11 cellular contexts compared by ENCODE assay signal in genomic region chr4:54400802-54401201, GRCh38.
A peak's percentile ranks its signal among the peaks of the same experiment; 100 is the strongest.
DNase-seq lines count a peak whose midpoint lies in the region; ATAC-seq lines count a peak whose summit lies in the region.
"Had no signal": no experiment of that assay in that cellular context is flagged by ENCODE, and none has a peak within 500 bp of the region (broad histone marks: within the 10 kb centered on the region; RNA-seq: fewer than 3 reads in every experiment).

No MANE protein-coding gene starts in this region.

- DNase-seq in NCI-H748 (lab: John Stamatoyannopoulos, UW; ENCODE audit: unreplicated experiment) (peak; percentile 23), NCI-H748 treated with DMSO at 0.1 percent for 48 hours (lab: John Stamatoyannopoulos, UW) (no peak), amniotic stem cell (lab: John Stamatoyannopoulos, UW) (peak; percentile 65), glomerular endothelial cell (ENCODE audit: extremely low read depth, low read depth, low spot score) (peak; percentile 68), superior temporal gyrus (ENCODE audit: extremely low spot score) (peak; percentile 80), GM19240 (ENCODE audit: insufficient read length, low spot score) (no peak), islet precursor cell (no peak)
- DNase-seq in stimulated activated naive CD8-positive, alpha-beta T cell treated with anti-CD3 and anti-CD28 coated beads, Interleukin-15, Interleukin-2, amounts not matched to agents 100 U/mL and 50 U/mL, for 24 hours: no peak
- DNase-seq: activated CD4-positive, alpha-beta T cell treated with anti-CD3 and anti-CD28 coated beads, Interleukin-2, amount 50 U/mL, for 1 hour; left cardiac atrium; thyroid gland had no signal

- no peak for ATAC-seq in stimulated activated naive CD8-positive, alpha-beta T cell treated with anti-CD3 and anti-CD28 coated beads, Interleukin-15, Interleukin-2, amounts not matched to agents 100 U/mL and 50 U/mL, for 24 hours

Comparison
In these comparisons a context has a peak if more than half of its experiments do, and no peak if none do; other contexts are left out.
1. DNase-seq: peak in NCI-H748 (single experiment), amniotic stem cell (single experiment), glomerular endothelial cell (single experiment) and superior temporal gyrus (single experiment); none in NCI-H748 treated with DMSO at 0.1 percent for 48 hours (single experiment), GM19240 (single experiment), islet precursor cell (single experiment) and stimulated activated naive CD8-positive, alpha-beta T cell treated with anti-CD3 and anti-CD28 coated beads, Interleukin-15, Interleukin-2, amounts not matched to agents 100 U/mL and 50 U/mL, for 24 hours (single experiment).